Comparison of ENCODE assay signal across 1 cellular context in the genomic region with DNA sequence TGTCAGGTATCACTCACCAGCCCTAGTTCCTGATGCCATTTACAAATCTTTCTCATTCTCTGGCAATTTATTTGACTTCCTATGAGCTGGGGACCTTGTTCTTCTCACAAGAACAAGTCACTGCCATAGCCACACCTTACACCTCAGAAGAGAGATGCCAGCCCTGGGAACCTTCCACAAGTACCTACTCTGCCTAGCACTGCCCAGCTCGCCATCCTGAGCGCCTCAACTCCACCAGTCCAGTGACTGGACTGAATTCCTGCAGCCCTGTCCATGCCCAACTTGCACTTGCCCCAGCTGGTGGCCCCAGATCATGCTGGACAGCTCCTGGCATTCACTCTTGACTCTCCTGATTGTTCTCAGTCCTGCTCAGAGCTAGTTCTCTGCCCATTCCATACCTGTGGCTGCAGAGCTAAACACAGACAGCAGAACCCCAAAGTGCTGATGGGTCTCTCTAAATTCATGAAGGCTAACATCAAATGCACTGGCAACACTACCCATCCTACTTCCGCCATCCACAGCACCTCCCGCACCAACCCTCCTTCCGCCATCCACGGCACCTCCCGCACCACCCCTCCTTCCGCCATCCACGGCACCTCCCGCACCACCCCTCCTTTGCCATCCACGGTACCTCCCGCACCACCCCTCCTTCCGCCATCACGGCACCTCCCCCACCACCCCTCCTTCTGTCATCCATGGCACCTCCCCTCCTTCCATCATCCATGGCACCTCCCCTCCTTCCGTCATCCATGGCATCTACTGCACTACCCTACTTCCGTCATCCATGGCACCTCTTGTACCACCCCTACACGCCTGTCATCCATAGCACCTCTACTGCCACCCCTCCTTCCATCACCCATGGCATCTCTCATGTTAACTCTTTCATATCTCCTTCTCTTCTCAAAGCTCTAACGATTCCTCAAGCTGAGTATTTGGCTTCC.
TF ChIP-seq lines count a peak whose summit lies in the region.

No MANE protein-coding gene starts in this region.

TF ChIP-seq in K562, 482 proteins besides CTCF, POLR2A, EP300 and RAD21 (continued from another document and continues in another):
- TF ChIP-seq, protein P1, sequence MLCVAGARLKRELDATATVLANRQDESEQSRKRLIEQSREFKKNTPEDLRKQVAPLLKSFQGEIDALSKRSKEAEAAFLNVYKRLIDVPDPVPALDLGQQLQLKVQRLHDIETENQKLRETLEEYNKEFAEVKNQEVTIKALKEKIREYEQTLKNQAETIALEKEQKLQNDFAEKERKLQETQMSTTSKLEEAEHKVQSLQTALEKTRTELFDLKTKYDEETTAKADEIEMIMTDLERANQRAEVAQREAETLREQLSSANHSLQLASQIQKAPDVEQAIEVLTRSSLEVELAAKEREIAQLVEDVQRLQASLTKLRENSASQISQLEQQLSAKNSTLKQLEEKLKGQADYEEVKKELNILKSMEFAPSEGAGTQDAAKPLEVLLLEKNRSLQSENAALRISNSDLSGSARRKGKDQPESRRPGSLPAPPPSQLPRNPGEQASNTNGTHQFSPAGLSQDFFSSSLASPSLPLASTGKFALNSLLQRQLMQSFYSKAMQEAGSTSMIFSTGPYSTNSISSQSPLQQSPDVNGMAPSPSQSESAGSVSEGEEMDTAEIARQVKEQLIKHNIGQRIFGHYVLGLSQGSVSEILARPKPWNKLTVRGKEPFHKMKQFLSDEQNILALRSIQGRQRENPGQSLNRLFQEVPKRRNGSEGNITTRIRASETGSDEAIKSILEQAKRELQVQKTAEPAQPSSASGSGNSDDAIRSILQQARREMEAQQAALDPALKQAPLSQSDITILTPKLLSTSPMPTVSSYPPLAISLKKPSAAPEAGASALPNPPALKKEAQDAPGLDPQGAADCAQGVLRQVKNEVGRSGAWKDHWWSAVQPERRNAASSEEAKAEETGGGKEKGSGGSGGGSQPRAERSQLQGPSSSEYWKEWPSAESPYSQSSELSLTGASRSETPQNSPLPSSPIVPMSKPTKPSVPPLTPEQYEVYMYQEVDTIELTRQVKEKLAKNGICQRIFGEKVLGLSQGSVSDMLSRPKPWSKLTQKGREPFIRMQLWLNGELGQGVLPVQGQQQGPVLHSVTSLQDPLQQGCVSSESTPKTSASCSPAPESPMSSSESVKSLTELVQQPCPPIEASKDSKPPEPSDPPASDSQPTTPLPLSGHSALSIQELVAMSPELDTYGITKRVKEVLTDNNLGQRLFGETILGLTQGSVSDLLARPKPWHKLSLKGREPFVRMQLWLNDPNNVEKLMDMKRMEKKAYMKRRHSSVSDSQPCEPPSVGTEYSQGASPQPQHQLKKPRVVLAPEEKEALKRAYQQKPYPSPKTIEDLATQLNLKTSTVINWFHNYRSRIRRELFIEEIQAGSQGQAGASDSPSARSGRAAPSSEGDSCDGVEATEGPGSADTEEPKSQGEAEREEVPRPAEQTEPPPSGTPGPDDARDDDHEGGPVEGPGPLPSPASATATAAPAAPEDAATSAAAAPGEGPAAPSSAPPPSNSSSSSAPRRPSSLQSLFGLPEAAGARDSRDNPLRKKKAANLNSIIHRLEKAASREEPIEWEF (CRISPR knock-in tag; IDR thresholded peaks at IDR 0.05) = no peak
- peak; percentile 69; the same call in 1 of the 2 replicates for TF ChIP-seq GATAD2A (IDR thresholded peaks at IDR 0.05)
- no peak for TF ChIP-seq ZNF217 (CRISPR knock-in tag; IDR thresholded peaks at IDR 0.05)
- 0 out of 2 replicates have a peak, but pooled peaks have one; percentile 75 for TF ChIP-seq TSC22D4 (tag; IDR thresholded peaks at IDR 0.05)
- TF ChIP-seq, protein P2, sequence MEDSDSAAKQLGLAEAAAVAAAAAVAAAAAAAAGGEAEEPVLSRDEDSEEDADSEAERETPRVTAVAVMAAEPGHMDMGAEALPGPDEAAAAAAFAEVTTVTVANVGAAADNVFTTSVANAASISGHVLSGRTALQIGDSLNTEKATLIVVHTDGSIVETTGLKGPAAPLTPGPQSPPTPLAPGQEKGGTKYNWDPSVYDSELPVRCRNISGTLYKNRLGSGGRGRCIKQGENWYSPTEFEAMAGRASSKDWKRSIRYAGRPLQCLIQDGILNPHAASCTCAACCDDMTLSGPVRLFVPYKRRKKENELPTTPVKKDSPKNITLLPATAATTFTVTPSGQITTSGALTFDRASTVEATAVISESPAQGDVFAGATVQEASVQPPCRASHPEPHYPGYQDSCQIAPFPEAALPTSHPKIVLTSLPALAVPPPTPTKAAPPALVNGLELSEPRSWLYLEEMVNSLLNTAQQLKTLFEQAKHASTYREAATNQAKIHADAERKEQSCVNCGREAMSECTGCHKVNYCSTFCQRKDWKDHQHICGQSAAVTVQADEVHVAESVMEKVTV (CRISPR knock-in tag; IDR thresholded peaks at IDR 0.05) = peak; percentile 2; the same call in 1 of the 2 replicates
- TF ChIP-seq KLF13 (tag; IDR thresholded peaks at IDR 0.05; ENCODE audit: borderline replicate concordance, low read depth) = no peak
- peak; percentile 46; the same call in 1 of the 2 replicates for TF ChIP-seq DMBX1 (CRISPR knock-in tag; IDR thresholded peaks at IDR 0.05; ENCODE audit: borderline replicate concordance)
- 0 out of 2 replicates have a peak, but pooled peaks have one; percentile 15 for TF ChIP-seq ZNF324 (CRISPR knock-in tag; IDR thresholded peaks at IDR 0.05)
- TF ChIP-seq ZNF274 (IDR thresholded peaks at IDR 0.05; ENCODE audit: borderline replicate concordance, low read depth, low read length) = no peak
- TF ChIP-seq, protein P3, sequence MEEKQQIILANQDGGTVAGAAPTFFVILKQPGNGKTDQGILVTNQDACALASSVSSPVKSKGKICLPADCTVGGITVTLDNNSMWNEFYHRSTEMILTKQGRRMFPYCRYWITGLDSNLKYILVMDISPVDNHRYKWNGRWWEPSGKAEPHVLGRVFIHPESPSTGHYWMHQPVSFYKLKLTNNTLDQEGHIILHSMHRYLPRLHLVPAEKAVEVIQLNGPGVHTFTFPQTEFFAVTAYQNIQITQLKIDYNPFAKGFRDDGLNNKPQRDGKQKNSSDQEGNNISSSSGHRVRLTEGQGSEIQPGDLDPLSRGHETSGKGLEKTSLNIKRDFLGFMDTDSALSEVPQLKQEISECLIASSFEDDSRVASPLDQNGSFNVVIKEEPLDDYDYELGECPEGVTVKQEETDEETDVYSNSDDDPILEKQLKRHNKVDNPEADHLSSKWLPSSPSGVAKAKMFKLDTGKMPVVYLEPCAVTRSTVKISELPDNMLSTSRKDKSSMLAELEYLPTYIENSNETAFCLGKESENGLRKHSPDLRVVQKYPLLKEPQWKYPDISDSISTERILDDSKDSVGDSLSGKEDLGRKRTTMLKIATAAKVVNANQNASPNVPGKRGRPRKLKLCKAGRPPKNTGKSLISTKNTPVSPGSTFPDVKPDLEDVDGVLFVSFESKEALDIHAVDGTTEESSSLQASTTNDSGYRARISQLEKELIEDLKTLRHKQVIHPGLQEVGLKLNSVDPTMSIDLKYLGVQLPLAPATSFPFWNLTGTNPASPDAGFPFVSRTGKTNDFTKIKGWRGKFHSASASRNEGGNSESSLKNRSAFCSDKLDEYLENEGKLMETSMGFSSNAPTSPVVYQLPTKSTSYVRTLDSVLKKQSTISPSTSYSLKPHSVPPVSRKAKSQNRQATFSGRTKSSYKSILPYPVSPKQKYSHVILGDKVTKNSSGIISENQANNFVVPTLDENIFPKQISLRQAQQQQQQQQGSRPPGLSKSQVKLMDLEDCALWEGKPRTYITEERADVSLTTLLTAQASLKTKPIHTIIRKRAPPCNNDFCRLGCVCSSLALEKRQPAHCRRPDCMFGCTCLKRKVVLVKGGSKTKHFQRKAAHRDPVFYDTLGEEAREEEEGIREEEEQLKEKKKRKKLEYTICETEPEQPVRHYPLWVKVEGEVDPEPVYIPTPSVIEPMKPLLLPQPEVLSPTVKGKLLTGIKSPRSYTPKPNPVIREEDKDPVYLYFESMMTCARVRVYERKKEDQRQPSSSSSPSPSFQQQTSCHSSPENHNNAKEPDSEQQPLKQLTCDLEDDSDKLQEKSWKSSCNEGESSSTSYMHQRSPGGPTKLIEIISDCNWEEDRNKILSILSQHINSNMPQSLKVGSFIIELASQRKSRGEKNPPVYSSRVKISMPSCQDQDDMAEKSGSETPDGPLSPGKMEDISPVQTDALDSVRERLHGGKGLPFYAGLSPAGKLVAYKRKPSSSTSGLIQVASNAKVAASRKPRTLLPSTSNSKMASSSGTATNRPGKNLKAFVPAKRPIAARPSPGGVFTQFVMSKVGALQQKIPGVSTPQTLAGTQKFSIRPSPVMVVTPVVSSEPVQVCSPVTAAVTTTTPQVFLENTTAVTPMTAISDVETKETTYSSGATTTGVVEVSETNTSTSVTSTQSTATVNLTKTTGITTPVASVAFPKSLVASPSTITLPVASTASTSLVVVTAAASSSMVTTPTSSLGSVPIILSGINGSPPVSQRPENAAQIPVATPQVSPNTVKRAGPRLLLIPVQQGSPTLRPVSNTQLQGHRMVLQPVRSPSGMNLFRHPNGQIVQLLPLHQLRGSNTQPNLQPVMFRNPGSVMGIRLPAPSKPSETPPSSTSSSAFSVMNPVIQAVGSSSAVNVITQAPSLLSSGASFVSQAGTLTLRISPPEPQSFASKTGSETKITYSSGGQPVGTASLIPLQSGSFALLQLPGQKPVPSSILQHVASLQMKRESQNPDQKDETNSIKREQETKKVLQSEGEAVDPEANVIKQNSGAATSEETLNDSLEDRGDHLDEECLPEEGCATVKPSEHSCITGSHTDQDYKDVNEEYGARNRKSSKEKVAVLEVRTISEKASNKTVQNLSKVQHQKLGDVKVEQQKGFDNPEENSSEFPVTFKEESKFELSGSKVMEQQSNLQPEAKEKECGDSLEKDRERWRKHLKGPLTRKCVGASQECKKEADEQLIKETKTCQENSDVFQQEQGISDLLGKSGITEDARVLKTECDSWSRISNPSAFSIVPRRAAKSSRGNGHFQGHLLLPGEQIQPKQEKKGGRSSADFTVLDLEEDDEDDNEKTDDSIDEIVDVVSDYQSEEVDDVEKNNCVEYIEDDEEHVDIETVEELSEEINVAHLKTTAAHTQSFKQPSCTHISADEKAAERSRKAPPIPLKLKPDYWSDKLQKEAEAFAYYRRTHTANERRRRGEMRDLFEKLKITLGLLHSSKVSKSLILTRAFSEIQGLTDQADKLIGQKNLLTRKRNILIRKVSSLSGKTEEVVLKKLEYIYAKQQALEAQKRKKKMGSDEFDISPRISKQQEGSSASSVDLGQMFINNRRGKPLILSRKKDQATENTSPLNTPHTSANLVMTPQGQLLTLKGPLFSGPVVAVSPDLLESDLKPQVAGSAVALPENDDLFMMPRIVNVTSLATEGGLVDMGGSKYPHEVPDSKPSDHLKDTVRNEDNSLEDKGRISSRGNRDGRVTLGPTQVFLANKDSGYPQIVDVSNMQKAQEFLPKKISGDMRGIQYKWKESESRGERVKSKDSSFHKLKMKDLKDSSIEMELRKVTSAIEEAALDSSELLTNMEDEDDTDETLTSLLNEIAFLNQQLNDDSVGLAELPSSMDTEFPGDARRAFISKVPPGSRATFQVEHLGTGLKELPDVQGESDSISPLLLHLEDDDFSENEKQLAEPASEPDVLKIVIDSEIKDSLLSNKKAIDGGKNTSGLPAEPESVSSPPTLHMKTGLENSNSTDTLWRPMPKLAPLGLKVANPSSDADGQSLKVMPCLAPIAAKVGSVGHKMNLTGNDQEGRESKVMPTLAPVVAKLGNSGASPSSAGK (IDR thresholded peaks at IDR 0.05) = no peak
- peak; percentile 52; the same call in 1 of the 2 replicates for TF ChIP-seq CXXC5 (CRISPR knock-in tag; IDR thresholded peaks at IDR 0.05)
- no peak for TF ChIP-seq NFATC3 (IDR thresholded peaks at IDR 0.05)
- no peak for TF ChIP-seq NR2C2 (CRISPR knock-in tag; IDR thresholded peaks at IDR 0.05)
- no peak for TF ChIP-seq NR2C2 (tag; IDR thresholded peaks at IDR 0.05)
- no peak for TF ChIP-seq L3MBTL2 (IDR thresholded peaks at IDR 0.05)
- no peak for TF ChIP-seq POLR2H (tag; IDR thresholded peaks at IDR 0.05; ENCODE audit: low read depth)
- TF ChIP-seq, protein P4, sequence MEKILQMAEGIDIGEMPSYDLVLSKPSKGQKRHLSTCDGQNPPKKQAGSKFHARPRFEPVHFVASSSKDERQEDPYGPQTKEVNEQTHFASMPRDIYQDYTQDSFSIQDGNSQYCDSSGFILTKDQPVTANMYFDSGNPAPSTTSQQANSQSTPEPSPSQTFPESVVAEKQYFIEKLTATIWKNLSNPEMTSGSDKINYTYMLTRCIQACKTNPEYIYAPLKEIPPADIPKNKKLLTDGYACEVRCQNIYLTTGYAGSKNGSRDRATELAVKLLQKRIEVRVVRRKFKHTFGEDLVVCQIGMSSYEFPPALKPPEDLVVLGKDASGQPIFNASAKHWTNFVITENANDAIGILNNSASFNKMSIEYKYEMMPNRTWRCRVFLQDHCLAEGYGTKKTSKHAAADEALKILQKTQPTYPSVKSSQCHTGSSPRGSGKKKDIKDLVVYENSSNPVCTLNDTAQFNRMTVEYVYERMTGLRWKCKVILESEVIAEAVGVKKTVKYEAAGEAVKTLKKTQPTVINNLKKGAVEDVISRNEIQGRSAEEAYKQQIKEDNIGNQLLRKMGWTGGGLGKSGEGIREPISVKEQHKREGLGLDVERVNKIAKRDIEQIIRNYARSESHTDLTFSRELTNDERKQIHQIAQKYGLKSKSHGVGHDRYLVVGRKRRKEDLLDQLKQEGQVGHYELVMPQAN (IDR thresholded peaks at IDR 0.05; ENCODE audit: borderline replicate concordance) = peak; percentile 60
- no peak for TF ChIP-seq NR2F6 (CRISPR knock-in tag; IDR thresholded peaks at IDR 0.05)
- no peak for TF ChIP-seq HEY1 (CRISPR knock-in tag; IDR thresholded peaks at IDR 0.05; ENCODE audit: borderline replicate concordance)
- peak; percentile 86 for TF ChIP-seq NR4A1 (CRISPR knock-in tag; IDR thresholded peaks at IDR 0.05)
- TF ChIP-seq NR4A1 (tag; IDR thresholded peaks at IDR 0.05) = peak; percentile 87
- no peak for TF ChIP-seq CBX3 (IDR thresholded peaks at IDR 0.05; ENCODE audit: borderline replicate concordance in 1 of 2, low read length in 2 of 2)
- no peak for TF ChIP-seq HDAC3 (IDR thresholded peaks at IDR 0.05; ENCODE audit: borderline replicate concordance, partially characterized antibody)
- no peak for TF ChIP-seq CBX8 (IDR thresholded peaks at IDR 0.05; ENCODE audit: borderline replicate concordance, extremely low read depth, low read depth, low read length, poor library complexity, severe bottlenecking)
- peak in 1 of 2 experiments; percentile 63; a peak in 2 of 4 replicates for TF ChIP-seq RCOR1 (IDR thresholded peaks at IDR 0.05; ENCODE audit: borderline replicate concordance in 1 of 2, low read depth in 2 of 2, low read length in 2 of 2)
